ENCODE assay signal across 1 cellular context in genomic region chr16:56610017-56610608, GRCh38.
TF ChIP-seq lines count a peak whose summit lies in the region.

No MANE protein-coding gene starts in this region.

TF ChIP-seq in HepG2, 621 proteins besides CTCF, POLR2A, EP300 and RAD21 (continued from another document and continues in another):
- TF ChIP-seq ZBTB40 (IDR thresholded peaks at IDR 0.05): no peak
- TF ChIP-seq ZBTB40 (CRISPR knock-in tag; IDR thresholded peaks at IDR 0.05): 0 out of 2 replicates have a peak, but pooled peaks have one; percentile 18
- TF ChIP-seq SRY (CRISPR knock-in tag; IDR thresholded peaks at IDR 0.05): no peak
- TF ChIP-seq, protein P1, sequence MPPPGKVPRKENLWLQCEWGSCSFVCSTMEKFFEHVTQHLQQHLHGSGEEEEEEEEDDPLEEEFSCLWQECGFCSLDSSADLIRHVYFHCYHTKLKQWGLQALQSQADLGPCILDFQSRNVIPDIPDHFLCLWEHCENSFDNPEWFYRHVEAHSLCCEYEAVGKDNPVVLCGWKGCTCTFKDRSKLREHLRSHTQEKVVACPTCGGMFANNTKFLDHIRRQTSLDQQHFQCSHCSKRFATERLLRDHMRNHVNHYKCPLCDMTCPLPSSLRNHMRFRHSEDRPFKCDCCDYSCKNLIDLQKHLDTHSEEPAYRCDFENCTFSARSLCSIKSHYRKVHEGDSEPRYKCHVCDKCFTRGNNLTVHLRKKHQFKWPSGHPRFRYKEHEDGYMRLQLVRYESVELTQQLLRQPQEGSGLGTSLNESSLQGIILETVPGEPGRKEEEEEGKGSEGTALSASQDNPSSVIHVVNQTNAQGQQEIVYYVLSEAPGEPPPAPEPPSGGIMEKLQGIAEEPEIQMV (CRISPR knock-in tag; IDR thresholded peaks at IDR 0.05; ENCODE audit: low read depth): peak; percentile 50; the same call in 1 of the 2 replicates
- TF ChIP-seq ZNF205 (CRISPR knock-in tag; IDR thresholded peaks at IDR 0.05): no peak
- TF ChIP-seq GABPA (IDR thresholded peaks at IDR 0.05; ENCODE audit: low read depth, low read length): no peak
- peak; percentile 10 for TF ChIP-seq GABPA (CRISPR knock-in tag; IDR thresholded peaks at IDR 0.05; ENCODE audit: low read depth)
- TF ChIP-seq ZNF142 (CRISPR knock-in tag; IDR thresholded peaks at IDR 0.05): no peak
- TF ChIP-seq, protein P2, sequence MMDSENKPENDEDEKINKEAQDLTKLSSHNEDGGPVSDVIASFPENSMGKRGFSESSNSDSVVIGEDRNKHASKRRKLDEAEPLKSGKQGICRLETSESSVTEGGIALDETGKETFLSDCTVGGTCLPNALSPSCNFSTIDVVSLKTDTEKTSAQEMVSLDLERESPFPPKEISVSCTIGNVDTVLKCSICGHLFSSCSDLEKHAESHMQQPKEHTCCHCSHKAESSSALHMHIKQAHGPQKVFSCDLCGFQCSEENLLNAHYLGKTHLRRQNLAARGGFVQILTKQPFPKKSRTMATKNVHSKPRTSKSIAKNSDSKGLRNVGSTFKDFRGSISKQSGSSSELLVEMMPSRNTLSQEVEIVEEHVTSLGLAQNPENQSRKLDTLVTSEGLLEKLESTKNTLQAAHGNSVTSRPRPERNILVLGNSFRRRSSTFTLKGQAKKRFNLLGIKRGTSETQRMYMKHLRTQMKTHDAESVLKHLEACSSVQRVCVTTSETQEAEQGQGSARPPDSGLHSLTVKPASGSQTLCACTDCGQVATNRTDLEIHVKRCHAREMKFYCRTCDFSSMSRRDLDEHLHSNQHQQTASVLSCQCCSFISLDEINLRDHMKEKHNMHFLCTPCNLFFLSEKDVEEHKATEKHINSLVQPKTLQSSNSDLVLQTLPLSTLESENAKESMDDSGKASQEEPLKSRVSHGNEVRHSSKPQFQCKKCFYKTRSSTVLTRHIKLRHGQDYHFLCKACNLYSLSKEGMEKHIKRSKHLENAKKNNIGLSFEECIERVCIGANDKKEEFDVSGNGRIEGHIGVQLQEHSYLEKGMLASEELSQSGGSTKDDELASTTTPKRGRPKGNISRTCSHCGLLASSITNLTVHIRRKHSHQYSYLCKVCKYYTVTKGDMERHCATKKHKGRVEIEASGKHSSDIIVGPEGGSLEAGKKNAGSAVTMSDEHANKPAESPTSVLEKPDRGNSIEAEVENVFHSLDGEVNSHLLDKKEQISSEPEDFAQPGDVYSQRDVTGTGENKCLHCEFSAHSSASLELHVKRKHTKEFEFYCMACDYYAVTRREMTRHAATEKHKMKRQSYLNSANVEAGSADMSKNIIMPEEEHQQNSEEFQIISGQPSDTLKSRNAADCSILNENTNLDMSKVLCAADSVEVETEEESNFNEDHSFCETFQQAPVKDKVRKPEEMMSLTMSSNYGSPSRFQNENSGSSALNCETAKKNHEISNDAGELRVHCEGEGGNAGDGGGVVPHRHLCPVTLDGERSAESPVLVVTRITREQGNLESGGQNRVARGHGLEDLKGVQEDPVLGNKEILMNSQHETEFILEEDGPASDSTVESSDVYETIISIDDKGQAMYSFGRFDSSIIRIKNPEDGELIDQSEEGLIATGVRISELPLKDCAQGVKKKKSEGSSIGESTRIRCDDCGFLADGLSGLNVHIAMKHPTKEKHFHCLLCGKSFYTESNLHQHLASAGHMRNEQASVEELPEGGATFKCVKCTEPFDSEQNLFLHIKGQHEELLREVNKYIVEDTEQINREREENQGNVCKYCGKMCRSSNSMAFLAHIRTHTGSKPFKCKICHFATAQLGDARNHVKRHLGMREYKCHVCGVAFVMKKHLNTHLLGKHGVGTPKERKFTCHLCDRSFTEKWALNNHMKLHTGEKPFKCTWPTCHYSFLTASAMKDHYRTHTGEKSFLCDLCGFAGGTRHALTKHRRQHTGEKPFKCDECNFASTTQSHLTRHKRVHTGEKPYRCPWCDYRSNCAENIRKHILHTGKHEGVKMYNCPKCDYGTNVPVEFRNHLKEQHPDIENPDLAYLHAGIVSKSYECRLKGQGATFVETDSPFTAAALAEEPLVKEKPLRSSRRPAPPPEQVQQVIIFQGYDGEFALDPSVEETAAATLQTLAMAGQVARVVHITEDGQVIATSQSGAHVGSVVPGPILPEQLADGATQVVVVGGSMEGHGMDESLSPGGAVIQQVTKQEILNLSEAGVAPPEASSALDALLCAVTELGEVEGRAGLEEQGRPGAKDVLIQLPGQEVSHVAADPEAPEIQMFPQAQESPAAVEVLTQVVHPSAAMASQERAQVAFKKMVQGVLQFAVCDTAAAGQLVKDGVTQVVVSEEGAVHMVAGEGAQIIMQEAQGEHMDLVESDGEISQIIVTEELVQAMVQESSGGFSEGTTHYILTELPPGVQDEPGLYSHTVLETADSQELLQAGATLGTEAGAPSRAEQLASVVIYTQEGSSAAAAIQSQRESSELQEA (CRISPR knock-in tag; IDR thresholded peaks at IDR 0.05; ENCODE audit: not compliant biosample characterization): no peak
- TF ChIP-seq YEATS4 (CRISPR knock-in tag; IDR thresholded peaks at IDR 0.05; ENCODE audit: borderline replicate concordance): no peak
- no peak for TF ChIP-seq ZNF790 (CRISPR knock-in tag; IDR thresholded peaks at IDR 0.05; ENCODE audit: borderline replicate concordance)
- 0 out of 2 replicates have a peak, but pooled peaks have one; percentile 70 for TF ChIP-seq MEIS1 (CRISPR knock-in tag; IDR thresholded peaks at IDR 0.05; ENCODE audit: borderline replicate concordance)
- no peak for TF ChIP-seq NFKB2 (CRISPR knock-in tag; IDR thresholded peaks at IDR 0.05; ENCODE audit: borderline replicate concordance)
- 0 out of 2 replicates have a peak, but pooled peaks have one; percentile 25 for TF ChIP-seq REL (CRISPR knock-in tag; conservative IDR thresholded peaks at IDR 0.05)
- TF ChIP-seq, protein P3, sequence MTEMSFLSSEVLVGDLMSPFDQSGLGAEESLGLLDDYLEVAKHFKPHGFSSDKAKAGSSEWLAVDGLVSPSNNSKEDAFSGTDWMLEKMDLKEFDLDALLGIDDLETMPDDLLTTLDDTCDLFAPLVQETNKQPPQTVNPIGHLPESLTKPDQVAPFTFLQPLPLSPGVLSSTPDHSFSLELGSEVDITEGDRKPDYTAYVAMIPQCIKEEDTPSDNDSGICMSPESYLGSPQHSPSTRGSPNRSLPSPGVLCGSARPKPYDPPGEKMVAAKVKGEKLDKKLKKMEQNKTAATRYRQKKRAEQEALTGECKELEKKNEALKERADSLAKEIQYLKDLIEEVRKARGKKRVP (CRISPR knock-in tag; IDR thresholded peaks at IDR 0.05): 0 out of 4 replicates have a peak, but pooled peaks of 1 of the 2 experiments have one; percentile 22
- no peak for TF ChIP-seq HNRNPL (IDR thresholded peaks at IDR 0.05; ENCODE audit: low read depth, low read length)
- TF ChIP-seq STAG1 (CRISPR knock-in tag; IDR thresholded peaks at IDR 0.05): no peak
- no peak for TF ChIP-seq SPEN (CRISPR knock-in tag; IDR thresholded peaks at IDR 0.05; ENCODE audit: low read depth)
- TF ChIP-seq THAP7 (CRISPR knock-in tag; IDR thresholded peaks at IDR 0.05): no peak
- TF ChIP-seq ZNF230 (CRISPR knock-in tag; IDR thresholded peaks at IDR 0.05): peak; percentile 38; the same call in 1 of the 2 replicates
- TF ChIP-seq FOXK2 (IDR thresholded peaks at IDR 0.05): no peak
- TF ChIP-seq CAMTA2 (CRISPR knock-in tag; IDR thresholded peaks at IDR 0.05; ENCODE audit: borderline replicate concordance): no peak
- TF ChIP-seq ZNF282 (IDR thresholded peaks at IDR 0.05; ENCODE audit: partially characterized antibody): no peak
- peak; percentile 35; the same call in 1 of the 2 replicates for TF ChIP-seq IRF2 (CRISPR knock-in tag; IDR thresholded peaks at IDR 0.05)
- TF ChIP-seq POLR2G (IDR thresholded peaks at IDR 0.05; ENCODE audit: low read depth, low read length): peak; percentile 49; the same call in 1 of the 2 replicates
- TF ChIP-seq ZMYM4 (CRISPR knock-in tag; IDR thresholded peaks at IDR 0.05): peak; percentile 26; the same call in 1 of the 2 replicates
- 0 out of 2 replicates have a peak, but pooled peaks have one; percentile 35 for TF ChIP-seq ZNF678 (CRISPR knock-in tag; IDR thresholded peaks at IDR 0.05)
- TF ChIP-seq HMGA1 (CRISPR knock-in tag; conservative IDR thresholded peaks at IDR 0.05): no peak
- no peak for TF ChIP-seq FOXC1 (CRISPR knock-in tag; IDR thresholded peaks at IDR 0.05; ENCODE audit: borderline replicate concordance)
